8 cellular contexts compared by ENCODE assay signal in the genomic region with DNA sequence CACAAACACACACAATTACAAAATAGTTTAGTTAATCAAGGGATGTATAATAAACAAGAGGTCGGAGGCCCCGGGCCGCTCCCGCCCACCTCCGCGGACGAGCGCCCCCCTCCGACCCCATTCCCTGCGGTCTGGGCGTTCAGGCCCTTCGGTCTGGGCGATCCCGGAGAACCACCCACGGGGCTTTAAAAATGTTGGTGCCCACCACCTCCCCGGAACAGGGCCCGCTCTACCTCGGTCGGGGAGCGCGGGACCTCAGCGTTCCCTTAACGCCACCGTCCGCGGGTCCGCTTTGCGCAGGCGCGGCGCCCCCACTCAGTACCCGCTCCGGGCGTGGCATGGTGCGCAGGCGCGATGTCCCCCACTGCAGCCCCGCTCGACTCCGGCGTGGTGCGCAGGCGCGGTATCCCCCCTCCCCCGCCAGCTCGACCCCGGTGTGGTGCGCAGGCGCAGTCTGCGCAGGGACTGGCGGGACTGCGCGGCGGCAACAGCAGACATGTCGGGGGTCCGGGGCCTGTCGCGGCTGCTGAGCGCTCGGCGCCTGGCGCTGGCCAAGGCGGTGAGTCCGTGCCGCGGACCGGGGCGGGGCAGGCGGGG. TPM values are rescaled to one million over a fixed set of nuclear protein-coding genes. Genes with fewer than 3 reads are reported as not detected.
DNase-seq lines count a peak whose midpoint lies in the region; ATAC-seq and TF ChIP-seq lines count a peak whose summit lies in the region.

A gene with protein sequence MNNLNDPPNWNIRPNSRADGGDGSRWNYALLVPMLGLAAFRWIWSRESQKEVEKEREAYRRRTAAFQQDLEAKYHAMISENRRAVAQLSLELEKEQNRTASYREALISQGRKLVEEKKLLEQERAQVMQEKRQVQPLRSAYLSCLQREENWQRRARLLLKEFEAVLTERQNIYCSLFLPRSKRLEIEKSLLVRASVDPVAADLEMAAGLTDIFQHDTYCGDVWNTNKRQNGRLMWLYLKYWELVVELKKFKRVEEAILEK (minus strand): TSS at position 294 of the 597 bp plus-strand sequence. CDS start 1,304 bp downstream, outside the sequence.
A gene (plus strand): TSS at position 461 of the 597 bp plus-strand sequence. CDS start 36 bp downstream, at position 497.

- no peaks in the 10 kb centered on the region for H3K27me3 ChIP-seq in GM23248 (replicated peaks; ENCODE audit: insufficient read depth)
- H3K27me3 ChIP-seq in Peyer's patch: no peaks in the 10 kb centered on the region

- peaks cover 15% of the 10 kb centered on the region; the same call in 1 of the 2 replicates for H4K20me1 ChIP-seq in GM23248 (ENCODE audit: insufficient read depth)

- peak within 1 kb of the TSS; percentile 89 for H2AFZ ChIP-seq in GM23248

- H3K4me1 ChIP-seq in GM23248 (ENCODE audit: insufficient read depth) (peaks cover 21% of the 10 kb centered on the region), Peyer's patch (peaks cover 0 to 28% (median 5%) of the 10 kb centered on the region in 4 donors)

- no peaks in the 10 kb centered on the region for H3K27me3 Mint-ChIP-seq in naive B cell

- H3K9me2 ChIP-seq in GM23248 (ENCODE audit: insufficient read depth): no peaks in the 10 kb centered on the region

- 0 to 2% methylated on average over 51 to 54 of the region's 69 CpGs for WGBS in GM23248 (ENCODE audit: low coverage in 1 of 2, low lambda C conversion rate in 2 of 2, missing lambda C conversion rate in 2 of 2), 2 experiments

- peak within 1 kb of the TSS; percentile 88 to 97 (median 92) for H3K27ac Mint-ChIP-seq in naive B cell

- TF ChIP-seq CTCF in Peyer's patch (IDR thresholded peaks at IDR 0.05): peak in 2 of 6 experiments; percentile 9 to 17

- H3K27ac ChIP-seq in GM23248: peak within 1 kb of the TSS; percentile 60
- H3K27ac ChIP-seq in Peyer's patch: peak within 1 kb of the TSS; percentile 95

- peaks cover 34 to 72% (median 63%) of the 10 kb centered on the region in 3 donors for H3K4me1 Mint-ChIP-seq in naive B cell

- H3K36me3 Mint-ChIP-seq in naive B cell: peaks cover 0 to 6% of the 10 kb centered on the region in 2 donors

- peak within 1 kb of the TSS; percentile 88 to 97 (median 94) for H3K4me3 Mint-ChIP-seq in naive B cell

- peak within 1 kb of the TSS; percentile 98 for H3K4me2 ChIP-seq in GM23248 (ENCODE audit: unreplicated experiment)

- peak within 1 kb of the TSS; percentile 94 for H3K4me3 ChIP-seq in GM23248
- peak within 1 kb of the TSS; percentile 79 to 97 (median 88) for H3K4me3 ChIP-seq in Peyer's patch

- DNase-seq in EH (ENCODE audit: low read depth): peak; percentile 93
- DNase-seq in GM23248: peak; percentile 97
- DNase-seq in Kasumi-1 (lab: John Stamatoyannopoulos, UW): peak; percentile 76 to 84
- peak; percentile 93 to 98 (median 97) for DNase-seq in Peyer's patch
- DNase-seq in activated T-helper 1 cell treated with Interleukin-2 at 50 U/mL for 16 hours (ENCODE audit: low read depth): peak; percentile 97
- peak; percentile 86 for DNase-seq in fibroblast of gingiva (ENCODE audit: low read depth)
- DNase-seq in naive B cell: peak; percentile 100
- peak; percentile 94 to 96 for DNase-seq in stimulated activated CD8-positive, alpha-beta memory T cell treated with anti-CD3 and anti-CD28 coated beads, Interleukin-7, amount 100 ng/mL, for 48 hours (ENCODE audit: extremely low read depth in 1 of 2, low read depth in 1 of 2)

- peaks cover 80% of the 10 kb centered on the region for H3K79me2 ChIP-seq in GM23248 (ENCODE audit: insufficient read depth)

- peak within 1 kb of the TSS; percentile 89 for H3K9ac ChIP-seq in GM23248

- peak; percentile 80 to 89 for TF ChIP-seq POLR2A in Peyer's patch (IDR thresholded peaks at IDR 0.05)

- in situ Hi-C loops in GM23248 (cut with MboI): no loop called here

- peak; percentile 85 to 89 for ATAC-seq in naive B cell (ENCODE audit: low read depth in 2 of 2)

- no peaks in the 10 kb centered on the region for H3K9me3 ChIP-seq in GM23248 (ENCODE audit: low read depth)
- no peaks in the 10 kb centered on the region for H3K9me3 ChIP-seq in Peyer's patch

- H3K9me3 Mint-ChIP-seq in naive B cell: no peaks in the 10 kb centered on the region

- H3F3A ChIP-seq in GM23248 (ENCODE audit: insufficient read depth): peaks cover 22% of the 10 kb centered on the region

- H3K36me3 ChIP-seq in GM23248 (ENCODE audit: low read depth) (no peaks in the 10 kb centered on the region), Peyer's patch (no peaks in the 10 kb centered on the region)

RNA-seq across cellular contexts. Expression of the first gene that starts in this region (rescaled TPM):
- 6.3 and 7.5 TPM in 2 replicates for total RNA-seq in GM23248 (2014; rRNA removed; shearing (Covaris generic))
- polyA plus RNA-seq in GM23248 (2016; fragmentation: Nextera tagmentation; extraction: Ambion mirVana): 10.4 and 11.3 TPM in 2 replicates
- 1 to 10 TPM; 4.1 to 9.0 (median 7.2) TPM for total RNA-seq in Peyer's patch
- 1 to 10 TPM; 1.7 to 5.8 (median 2.5) TPM for polyA plus RNA-seq in naive B cell (ENCODE audit: low read depth in 6 of 6)

RNA-seq across cellular contexts. Expression of the second gene that starts in this region (rescaled TPM):
- total RNA-seq in GM23248 (2014; rRNA removed; shearing (Covaris generic)): 64.1 and 71.5 TPM in 2 replicates
- 95.9 and 99.2 TPM in 2 replicates for polyA plus RNA-seq in GM23248 (2016; fragmentation: Nextera tagmentation; extraction: Ambion mirVana)
- total RNA-seq in Peyer's patch: 100 to 1,000 TPM in 3 of 4 donors, 10 to 100 TPM in 1; 94.9 to 253 (median 207) TPM
- polyA plus RNA-seq in naive B cell (ENCODE audit: low read depth in 6 of 6): 100 to 1,000 TPM; 145 to 224 (median 180) TPM

Comparison
In these comparisons a context has a peak if more than half of its experiments do, and no peak if none do; other contexts are left out.
1. Peak in every context shown above with its lines: DNase-seq, ATAC-seq, H3K4me3 ChIP-seq and H3K27ac ChIP-seq.